ENCODE assay signal across 8 cellular contexts in the genomic region with DNA sequence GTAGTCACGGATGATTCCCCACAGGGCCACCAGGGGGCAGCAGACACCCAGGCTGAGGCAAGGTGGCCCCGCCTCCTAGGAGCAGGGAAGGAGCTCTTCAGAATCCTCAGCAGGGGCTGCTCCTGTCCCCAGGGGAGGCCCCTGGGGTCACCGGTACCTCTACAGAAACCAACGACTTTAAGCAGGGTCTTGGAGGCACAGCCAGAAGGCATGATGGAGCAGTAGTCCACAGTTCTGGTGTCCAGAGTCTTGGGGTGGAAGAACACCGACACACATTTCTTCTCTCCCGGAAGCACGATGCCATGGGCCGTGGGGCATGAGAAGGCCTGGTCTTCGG. TPM values are rescaled to one million over a fixed set of nuclear protein-coding genes. Genes with fewer than 3 reads are reported as not detected.
DNase-seq lines count a peak whose midpoint lies in the region; ATAC-seq and TF ChIP-seq lines count a peak whose summit lies in the region.

No MANE protein-coding gene starts in this region.

- H3K4me3 ChIP-seq in MM.1S (ENCODE audit: low read length): no peak overlapping the region
- no peak overlapping the region for H3K4me3 ChIP-seq in psoas muscle
- no peak overlapping the region for H3K4me3 ChIP-seq in vagina

- no peak overlapping the region for H3K9ac ChIP-seq in MM.1S (ENCODE audit: low read length)

- TF ChIP-seq CTCF in MM.1S (IDR thresholded peaks at IDR 0.05; ENCODE audit: low read length): peak; percentile 95
- peak; percentile 97 for TF ChIP-seq CTCF in psoas muscle (IDR thresholded peaks at IDR 0.05)
- TF ChIP-seq CTCF in vagina (IDR thresholded peaks at IDR 0.05): peak; percentile 75 to 90 (median 80)

- H3F3A ChIP-seq in MM.1S (ENCODE audit: insufficient read depth, low read length): no peaks in the 10 kb centered on the region

- H3K9me3 ChIP-seq in MM.1S (replicated peaks; ENCODE audit: insufficient read depth, low read length): no peaks in the 10 kb centered on the region
- no peaks in the 10 kb centered on the region for H3K9me3 ChIP-seq in psoas muscle
- H3K9me3 ChIP-seq in vagina: no peaks in the 10 kb centered on the region

- H3K27ac ChIP-seq in MM.1S (ENCODE audit: low read length) (no peak overlapping the region), psoas muscle (no peak overlapping the region), vagina (no peak overlapping the region)

- in situ Hi-C loops in Caki2 (cut with HindIII; ENCODE audit: low pct_unique_long_range_greater_than_20kb, low sequenced_read_pairs): no loop called here

- H3K27me3 ChIP-seq in MM.1S (replicated peaks; ENCODE audit: insufficient read depth, low read length) (peaks cover 86% of the 10 kb centered on the region), psoas muscle (ENCODE audit: insufficient read depth in 3 of 3, low read length in 2 of 3) (peaks cover 0 to 40% (median 0%) of the 10 kb centered on the region in 3 donors), vagina (peaks cover 8% of the 10 kb centered on the region)

- DNase-seq in Caki2 (ENCODE audit: low read depth) (peak; percentile 57), MM.1S (peak; percentile 65), Right ventricle myocardium superior (peak; percentile 88), psoas muscle (peak; percentile 81 to 86), vagina (ENCODE audit: extremely low spot score in 2 of 2) (no peak)
- DNase-seq in activated naive CD4-positive, alpha-beta T cell treated with anti-CD3 and anti-CD28 coated beads, Interleukin-2, amount 50 U/mL, for 16 hours: peak; percentile 75

- H3K4me2 ChIP-seq in MM.1S (ENCODE audit: low read depth, low read length): no peak overlapping the region

- no peaks in the 10 kb centered on the region for H4K20me1 ChIP-seq in MM.1S (ENCODE audit: insufficient read depth, low read length)

- no peaks in the 10 kb centered on the region for H3K36me3 ChIP-seq in MM.1S (replicated peaks; ENCODE audit: insufficient read depth, low read length)
- no peaks in the 10 kb centered on the region for H3K36me3 ChIP-seq in psoas muscle (ENCODE audit: insufficient read depth in 1 of 2, low read depth in 1 of 2)
- no peaks in the 10 kb centered on the region for H3K36me3 ChIP-seq in vagina

- no peak overlapping the region for H2AFZ ChIP-seq in MM.1S (ENCODE audit: low read length)

- WGBS in psoas muscle, 3 donors: 37 to 42% (median 39%) methylated on average over 9 of the region's 9 CpGs

- TF ChIP-seq POLR2A in vagina (IDR thresholded peaks at IDR 0.05): no peak

- no peaks in the 10 kb centered on the region for H3K79me2 ChIP-seq in MM.1S (ENCODE audit: low read length)

- intact Hi-C loops in Right ventricle myocardium superior (cut with DNase I) (no loop called here), psoas muscle (cut with DNase I) (loop anchor here in 1 of 2 donors (5.0 kb wide), 1 partner anchor 123 kb away; no protein-coding TSS in a partner anchor), vagina (cut with DNase I) (loop anchor here (10.0 kb wide), 1 partner anchor 125 kb away; no protein-coding TSS in a partner anchor)

- no peaks in the 10 kb centered on the region for H3K9me2 ChIP-seq in MM.1S (replicated peaks; ENCODE audit: insufficient read depth, low read length)

- H3K4me1 ChIP-seq in MM.1S (ENCODE audit: low read length) (no peaks in the 10 kb centered on the region), psoas muscle (no peaks in the 10 kb centered on the region), vagina (no peaks in the 10 kb centered on the region)

- ATAC-seq in GM21619 (IDR thresholded peaks at IDR 0.05; ENCODE audit: unreplicated experiment) (peak; percentile 81), SK-N-SH treated with all-trans-retinoic acid at 6 μM for 48 hours (peak; percentile 98), Right ventricle myocardium superior (ENCODE audit: poor library complexity) (peak; percentile 93), psoas muscle (peak; percentile 83 to 95 (median 92))

TF ChIP-seq in SK-N-SH treated with all-trans-retinoic acid at 6 μM for 48 hours, 23 proteins besides CTCF, POLR2A, EP300 and RAD21:
- TF ChIP-seq PPARA (CRISPR knock-in tag; IDR thresholded peaks at IDR 0.05; ENCODE audit: borderline replicate concordance) (no peak), CSDC2 (CRISPR knock-in tag; IDR thresholded peaks at IDR 0.05) (no peak), ZC3H10 (CRISPR knock-in tag; IDR thresholded peaks at IDR 0.05) (no peak), GLIS3 (CRISPR knock-in tag; IDR thresholded peaks at IDR 0.05) (no peak), ZNF565 (CRISPR knock-in tag; conservative IDR thresholded peaks at IDR 0.05; ENCODE audit: low read depth) (no peak)
- TF ChIP-seq, protein P1, sequence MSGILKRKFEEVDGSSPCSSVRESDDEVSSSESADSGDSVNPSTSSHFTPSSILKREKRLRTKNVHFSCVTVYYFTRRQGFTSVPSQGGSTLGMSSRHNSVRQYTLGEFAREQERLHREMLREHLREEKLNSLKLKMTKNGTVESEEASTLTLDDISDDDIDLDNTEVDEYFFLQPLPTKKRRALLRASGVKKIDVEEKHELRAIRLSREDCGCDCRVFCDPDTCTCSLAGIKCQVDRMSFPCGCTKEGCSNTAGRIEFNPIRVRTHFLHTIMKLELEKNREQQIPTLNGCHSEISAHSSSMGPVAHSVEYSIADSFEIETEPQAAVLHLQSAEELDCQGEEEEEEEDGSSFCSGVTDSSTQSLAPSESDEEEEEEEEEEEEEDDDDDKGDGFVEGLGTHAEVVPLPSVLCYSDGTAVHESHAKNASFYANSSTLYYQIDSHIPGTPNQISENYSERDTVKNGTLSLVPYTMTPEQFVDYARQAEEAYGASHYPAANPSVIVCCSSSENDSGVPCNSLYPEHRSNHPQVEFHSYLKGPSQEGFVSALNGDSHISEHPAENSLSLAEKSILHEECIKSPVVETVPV (CRISPR knock-in tag; IDR thresholded peaks at IDR 0.05): no peak

RNA-seq across cellular contexts. Expression of gene CFAP65, which starts 11.5 kb away (rescaled TPM):
- total RNA-seq in Caki2 (2014; rRNA removed; shearing (Covaris generic); ENCODE audit: low replicate concordance): not detected in 2 replicates
- total RNA-seq in Right ventricle myocardium superior (not detected), psoas muscle (not detected), vagina (not detected)
- polyA plus RNA-seq in psoas muscle: not detected

RNA-seq across cellular contexts. Expression of gene IHH, which starts 30.9 kb away (rescaled TPM):
- total RNA-seq in Caki2 (2014; rRNA removed; shearing (Covaris generic); ENCODE audit: low replicate concordance): not detected in 2 replicates
- total RNA-seq in Right ventricle myocardium superior: not detected
- not detected for total RNA-seq in psoas muscle
- polyA plus RNA-seq in psoas muscle: under 1 TPM in 2 of 3 donors, not detected in 1; 0.03 to 0.12 TPM
- total RNA-seq in vagina: not detected

RNA-seq across cellular contexts. Expression of gene CRYBA2, which starts 36.6 kb away (rescaled TPM):
- total RNA-seq in Caki2 (2014; rRNA removed; shearing (Covaris generic); ENCODE audit: low replicate concordance): not detected in 2 replicates
- not detected for total RNA-seq in Right ventricle myocardium superior
- not detected for total RNA-seq in psoas muscle
- under 1 TPM in 1 of 3 donors, not detected in 2; 0.08 TPM for polyA plus RNA-seq in psoas muscle
- total RNA-seq in vagina: not detected

RNA-seq across cellular contexts. Expression of gene FEV, which starts 44.8 kb away (rescaled TPM):
- not detected in 2 replicates for total RNA-seq in Caki2 (2014; rRNA removed; shearing (Covaris generic); ENCODE audit: low replicate concordance)
- total RNA-seq in Right ventricle myocardium superior (not detected), psoas muscle (not detected), vagina (not detected)
- not detected for polyA plus RNA-seq in psoas muscle

Comparison
In these comparisons a context has a peak if more than half of its experiments do, and no peak if none do; other contexts are left out.
1. DNase-seq: peak in Caki2 (single experiment), MM.1S (single experiment), activated naive CD4-positive, alpha-beta T cell treated with anti-CD3 and anti-CD28 coated beads, Interleukin-2, amount 50 U/mL, for 16 hours (single experiment), Right ventricle myocardium superior (single experiment) and psoas muscle (2 of 2); none in vagina (0 of 2).
2. Peak in every context shown above with its lines, with median percentiles within 50 percentile points of each other: ATAC-seq and CTCF ChIP-seq.